Comparison of ENCODE assay signal across 18 cellular contexts in the genomic region with DNA sequence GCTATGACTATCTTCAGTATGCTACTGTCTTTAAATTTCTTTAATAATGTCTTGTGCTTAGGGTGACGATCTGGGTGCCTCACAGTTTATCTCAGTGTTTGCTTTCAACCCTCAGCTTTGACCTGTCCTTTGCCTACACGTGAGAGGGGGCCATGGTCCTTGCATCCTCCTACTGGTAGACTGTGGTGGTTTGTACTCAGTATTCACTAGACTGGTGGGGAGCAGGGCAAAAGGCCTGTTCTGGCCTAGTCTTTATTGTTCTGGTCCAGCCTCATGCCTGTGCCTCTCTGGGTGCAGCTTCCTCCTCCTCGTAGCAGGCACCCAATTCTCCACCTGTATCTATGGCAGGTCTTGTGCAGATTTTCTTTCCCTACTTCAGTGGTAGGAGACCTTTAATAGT.
DNase-seq lines count a peak whose midpoint lies in the region; ATAC-seq, FAIRE-seq and TF ChIP-seq lines count a peak whose summit lies in the region.
"Had no signal": no experiment of that assay in that cellular context is flagged by ENCODE, and none has a peak within 500 bp of the region (broad histone marks: within the 10 kb centered on the region; RNA-seq: fewer than 3 reads in every experiment).

No MANE protein-coding gene starts in this region.

- H3K79me2 ChIP-seq in HepG2 (ENCODE audit: insufficient read depth, low read length) (no peaks in the 10 kb centered on the region), OCI-LY3 (ENCODE audit: low read length) (no peaks in the 10 kb centered on the region)

- intact Hi-C loops in HepG2 (cut with micrococcal nuclease; ENCODE audit: unreplicated experiment) = no loop called here
- intact Hi-C loops in right lobe of liver (cut with DNase I) = no loop called here

- CTCF ChIA-PET in HepG2 (lab: Yijun Ruan, JAX; ENCODE audit: low intra/inter-chr PET ratio, low total read pairs) = no interaction called here

- H3K36me3 ChIP-seq in HepG2 (replicated peaks in 1 of 2; ENCODE audit: control insufficient read depth in 1 of 2, insufficient read depth in 2 of 2, low read length in 2 of 2) (no peaks in the 10 kb centered on the region), right lobe of liver (no peaks in the 10 kb centered on the region), OCI-LY3 (replicated peaks; ENCODE audit: low read depth, low read length) (no peaks in the 10 kb centered on the region)
- H3K36me3 ChIP-seq: BLaER1 treated with 17β-estradiol and CSF1 and Interleukin-3, amounts not matched to agents 10 nM and 100 nM; HAP-1 had no signal

- peaks cover 19% of the 10 kb centered on the region for H3K4me1 ChIP-seq in HepG2 (ENCODE audit: insufficient read depth, low read length)
- no peaks in the 10 kb centered on the region for H3K4me1 ChIP-seq in right lobe of liver
- H3K4me1 ChIP-seq in OCI-LY3 (ENCODE audit: low read length) = no peaks in the 10 kb centered on the region
- H3K4me1 ChIP-seq: BLaER1 treated with 17β-estradiol and CSF1 and Interleukin-3, amounts not matched to agents 10 nM and 100 nM; HAP-1 had no signal

- no peak for DNase-seq in HepG2 (ENCODE audit: low spot score)
- DNase-seq in right lobe of liver = no peak
- peak; percentile 17 for DNase-seq in iPS-NIHi7 (ENCODE audit: extremely low spot score)
- no peak for DNase-seq in left lobe of liver (ENCODE audit: low spot score)
- DNase-seq: ACHN; CD4-positive, CD25-positive, alpha-beta regulatory T cell; DMS79; HFFc6; KBM-7 had no signal

- no peaks in the 10 kb centered on the region for H4K20me1 ChIP-seq in HepG2 (ENCODE audit: insufficient read depth, low read length)
- no peaks in the 10 kb centered on the region for H4K20me1 ChIP-seq in OCI-LY3 (ENCODE audit: insufficient read depth, low read length)
- H4K20me1 ChIP-seq: BLaER1 treated with 17β-estradiol and CSF1 and Interleukin-3, amounts not matched to agents 10 nM and 100 nM had no signal

- H3K27me3 ChIP-seq in HepG2 (ENCODE audit: control insufficient read depth in 1 of 2, insufficient read depth in 2 of 2, low read length in 2 of 2) = no peaks in the 10 kb centered on the region; a peak in 1 of 5 replicates
- no peaks in the 10 kb centered on the region for H3K27me3 ChIP-seq in right lobe of liver
- no peaks in the 10 kb centered on the region for H3K27me3 ChIP-seq in OCI-LY3 (ENCODE audit: low read depth, low read length)
- H3K27me3 ChIP-seq: BLaER1 treated with 17β-estradiol and CSF1 and Interleukin-3, amounts not matched to agents 10 nM and 100 nM had no signal

- TF ChIP-seq POLR2A in HepG2 (IDR thresholded peaks at IDR 0.05; ENCODE audit: insufficient read depth in 1 of 2, low read depth in 2 of 2, low read length in 2 of 2) (no peak), right lobe of liver (IDR thresholded peaks at IDR 0.05) (no peak)

- 0% methylated on average over 3 of the region's 3 CpGs for WGBS in HepG2 (ENCODE audit: low lambda C conversion rate)
- 43% methylated on average over 3 of the region's 3 CpGs for WGBS in right lobe of liver (ENCODE audit: insufficient coverage, low coverage, low lambda C conversion rate, missing lambda C conversion rate)

- no peak for TF ChIP-seq EP300 in HepG2 (IDR thresholded peaks at IDR 0.05; ENCODE audit: low read depth in 2 of 2, low read length in 2 of 2)
- TF ChIP-seq EP300 in HepG2 (CRISPR knock-in tag; IDR thresholded peaks at IDR 0.05; ENCODE audit: borderline replicate concordance) = no peak

- H3K4me3 ChIP-seq in HepG2 (replicated peaks in 1 of 3; ENCODE audit: insufficient read depth in 1 of 3, low read depth in 2 of 3, low read length in 3 of 3) (no peak overlapping the region), right lobe of liver (no peak overlapping the region), OCI-LY3 (ENCODE audit: low read length) (no peak overlapping the region)
- H3K4me3 ChIP-seq: BLaER1 treated with 17β-estradiol and CSF1 and Interleukin-3, amounts not matched to agents 10 nM and 100 nM; GM12878; HAP-1 had no signal

- in situ Hi-C loops in HepG2 (cut with HindIII; ENCODE audit: extremely low pct_ligation_motif_present, low pct_unique_long_range_greater_than_20kb) = no loop called here

- no peak overlapping the region for H3K4me2 ChIP-seq in HepG2 (ENCODE audit: low read depth, low read length)
- H3K4me2 ChIP-seq in OCI-LY3 (ENCODE audit: low read length) = no peak overlapping the region
- H3K4me2 ChIP-seq: BLaER1 treated with 17β-estradiol and CSF1 and Interleukin-3, amounts not matched to agents 10 nM and 100 nM had no signal

- BruUV-seq in HepG2 (replicated peaks; lab: Mats Ljungman, UMichigan) = no TSS peak

- POLR2A ChIA-PET in HepG2 (lab: Yijun Ruan, JAX) = no interaction called here

- H2AFZ ChIP-seq in HepG2 (ENCODE audit: low read length) (no peak overlapping the region), OCI-LY3 (ENCODE audit: low read depth, low read length) (0 out of 2 replicates have a peak overlapping the region, but pooled peaks have one; percentile 1)

- ATAC-seq in HepG2 = peak; percentile 89
- ATAC-seq in right lobe of liver = no peak
- no peak for ATAC-seq in GM19324 (IDR thresholded peaks at IDR 0.05; ENCODE audit: low FRiP score, unreplicated experiment)
- no peak for ATAC-seq in HG03095 (IDR thresholded peaks at IDR 0.05; ENCODE audit: unreplicated experiment)
- no peak for ATAC-seq in GM21528 (IDR thresholded peaks at IDR 0.05; ENCODE audit: low FRiP score, unreplicated experiment)
- no peak for ATAC-seq in left lobe of liver
- ATAC-seq: GM12878 had no signal

- H3K9me3 ChIP-seq in HepG2 (ENCODE audit: low read length) = no peaks in the 10 kb centered on the region
- no peaks in the 10 kb centered on the region for H3K9me3 ChIP-seq in right lobe of liver
- H3K9me3 ChIP-seq in OCI-LY3 (ENCODE audit: insufficient read depth, low read length) = no peaks in the 10 kb centered on the region
- H3K9me3 ChIP-seq: BLaER1 treated with 17β-estradiol and CSF1 and Interleukin-3, amounts not matched to agents 10 nM and 100 nM; HAP-1 had no signal

- TF ChIP-seq CTCF in HepG2 (CRISPR knock-in tag; IDR thresholded peaks at IDR 0.05) = 0 out of 2 replicates have a peak, but pooled peaks have one; percentile 5
- TF ChIP-seq CTCF in right lobe of liver (IDR thresholded peaks at IDR 0.05) = no peak
- no peak for TF ChIP-seq CTCF in OCI-LY3 (IDR thresholded peaks at IDR 0.05; ENCODE audit: low read depth, low read length)

- no peak for FAIRE-seq in HepG2 (lab: Jason Lieb, UNC)
- FAIRE-seq: GM12878, GM18507, HTR-8/SVneo had no signal

- H3K9ac ChIP-seq in HepG2 (ENCODE audit: insufficient read depth, low read depth, low read length) (no peak overlapping the region), OCI-LY3 (ENCODE audit: low read length) (no peak overlapping the region)
- H3K9ac ChIP-seq: BLaER1 treated with 17β-estradiol and CSF1 and Interleukin-3, amounts not matched to agents 10 nM and 100 nM had no signal

- H3K27ac ChIP-seq in HepG2 (ENCODE audit: extremely low read length, insufficient read depth, low read length) = no peak overlapping the region
- no peak overlapping the region for H3K27ac ChIP-seq in right lobe of liver
- no peak overlapping the region for H3K27ac ChIP-seq in OCI-LY3 (ENCODE audit: low read length)
- H3K27ac ChIP-seq: BLaER1 treated with 17β-estradiol and CSF1 and Interleukin-3, amounts not matched to agents 10 nM and 100 nM had no signal

- TF ChIP-seq RAD21 in HepG2 (CRISPR knock-in tag; IDR thresholded peaks at IDR 0.05) = no peak

TF ChIP-seq in HepG2, 621 proteins besides CTCF, POLR2A, EP300 and RAD21:
- TF ChIP-seq BHLHE40 (IDR thresholded peaks at IDR 0.05; ENCODE audit: low read length) (0 out of 2 replicates have a peak, but pooled peaks have one; percentile 16), ZFP41 (CRISPR knock-in tag; IDR thresholded peaks at IDR 0.05; ENCODE audit: borderline replicate concordance) (no peak), HES4 (CRISPR knock-in tag; IDR thresholded peaks at IDR 0.05; ENCODE audit: borderline replicate concordance) (no peak), NFKBIZ (CRISPR knock-in tag; IDR thresholded peaks at IDR 0.05) (no peak)
- TF ChIP-seq, protein P1, sequence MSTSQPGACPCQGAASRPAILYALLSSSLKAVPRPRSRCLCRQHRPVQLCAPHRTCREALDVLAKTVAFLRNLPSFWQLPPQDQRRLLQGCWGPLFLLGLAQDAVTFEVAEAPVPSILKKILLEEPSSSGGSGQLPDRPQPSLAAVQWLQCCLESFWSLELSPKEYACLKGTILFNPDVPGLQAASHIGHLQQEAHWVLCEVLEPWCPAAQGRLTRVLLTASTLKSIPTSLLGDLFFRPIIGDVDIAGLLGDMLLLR (CRISPR knock-in tag; IDR thresholded peaks at IDR 0.05) = no peak
TF ChIP-seq in HepG2: peak in this region for 1.
